ENCODE assay signal across 1 cellular context in the genomic region with DNA sequence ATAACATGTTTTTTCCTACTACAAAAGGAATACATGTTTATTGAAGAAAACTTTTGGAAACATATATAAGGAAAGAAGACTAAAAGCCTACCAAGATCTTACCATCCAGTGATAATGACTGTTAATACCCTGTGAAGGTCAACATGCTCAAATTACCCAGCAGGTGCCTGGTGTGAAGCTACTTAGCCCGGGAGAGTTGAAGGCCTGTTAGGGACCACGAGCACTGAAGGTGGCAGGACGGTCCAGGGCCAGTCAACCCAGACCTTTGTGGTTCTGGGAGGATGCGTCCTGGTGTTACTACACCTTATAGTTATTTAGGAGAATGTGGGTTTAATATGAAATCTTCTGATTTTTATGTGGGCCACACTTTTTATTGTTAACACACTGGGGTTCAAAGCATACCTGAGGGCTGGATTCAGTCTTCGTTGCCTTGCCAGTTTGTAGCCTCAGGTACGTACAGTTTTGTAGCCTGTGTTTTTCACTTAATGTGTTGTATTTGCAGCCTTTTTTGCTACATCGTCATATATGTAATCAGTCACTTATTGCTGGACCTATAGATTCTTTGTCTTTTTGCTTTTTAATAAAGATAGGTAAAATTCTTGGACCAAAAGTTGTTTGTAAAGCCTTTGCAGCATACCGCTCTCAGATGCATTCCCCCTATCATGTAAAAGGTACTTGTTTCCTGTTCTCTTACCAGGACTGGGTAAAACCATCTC.
TF ChIP-seq lines count a peak whose summit lies in the region.

No MANE protein-coding gene starts in this region.

TF ChIP-seq in SK-N-SH, 30 proteins besides CTCF, POLR2A, EP300 and RAD21:
- TF ChIP-seq, protein P1, sequence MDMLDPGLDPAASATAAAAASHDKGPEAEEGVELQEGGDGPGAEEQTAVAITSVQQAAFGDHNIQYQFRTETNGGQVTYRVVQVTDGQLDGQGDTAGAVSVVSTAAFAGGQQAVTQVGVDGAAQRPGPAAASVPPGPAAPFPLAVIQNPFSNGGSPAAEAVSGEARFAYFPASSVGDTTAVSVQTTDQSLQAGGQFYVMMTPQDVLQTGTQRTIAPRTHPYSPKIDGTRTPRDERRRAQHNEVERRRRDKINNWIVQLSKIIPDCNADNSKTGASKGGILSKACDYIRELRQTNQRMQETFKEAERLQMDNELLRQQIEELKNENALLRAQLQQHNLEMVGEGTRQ (IDR thresholded peaks at IDR 0.05; ENCODE audit: borderline replicate concordance, low read depth, low read length) = no peak
- TF ChIP-seq NFIC (IDR thresholded peaks at IDR 0.05; ENCODE audit: borderline replicate concordance) (no peak), FOSL2 (IDR thresholded peaks at IDR 0.05; ENCODE audit: borderline replicate concordance, low read depth) (no peak), RXRA (IDR thresholded peaks at IDR 0.05; ENCODE audit: borderline replicate concordance, low read depth) (no peak), JUND (IDR thresholded peaks at IDR 0.05) (no peak), TEAD4 (IDR thresholded peaks at IDR 0.05; ENCODE audit: borderline replicate concordance, insufficient read depth) (no peak), CHD2 (IDR thresholded peaks at IDR 0.05; ENCODE audit: low read length, partially characterized antibody) (no peak), MXI1 (IDR thresholded peaks at IDR 0.05; ENCODE audit: low read depth, low read length) (no peak), POLR2AphosphoS5 (IDR thresholded peaks at IDR 0.05; ENCODE audit: low read depth, low read length) (no peak), SIN3A (IDR thresholded peaks at IDR 0.05; ENCODE audit: borderline replicate concordance, low read depth, low read length) (no peak), EZH2phosphoT487 (IDR thresholded peaks at IDR 0.05; ENCODE audit: borderline replicate concordance, low read depth) (no peak)
- TF ChIP-seq, protein P2, sequence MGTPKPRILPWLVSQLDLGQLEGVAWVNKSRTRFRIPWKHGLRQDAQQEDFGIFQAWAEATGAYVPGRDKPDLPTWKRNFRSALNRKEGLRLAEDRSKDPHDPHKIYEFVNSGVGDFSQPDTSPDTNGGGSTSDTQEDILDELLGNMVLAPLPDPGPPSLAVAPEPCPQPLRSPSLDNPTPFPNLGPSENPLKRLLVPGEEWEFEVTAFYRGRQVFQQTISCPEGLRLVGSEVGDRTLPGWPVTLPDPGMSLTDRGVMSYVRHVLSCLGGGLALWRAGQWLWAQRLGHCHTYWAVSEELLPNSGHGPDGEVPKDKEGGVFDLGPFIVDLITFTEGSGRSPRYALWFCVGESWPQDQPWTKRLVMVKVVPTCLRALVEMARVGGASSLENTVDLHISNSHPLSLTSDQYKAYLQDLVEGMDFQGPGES (IDR thresholded peaks at IDR 0.05; ENCODE audit: low read depth, low read length) = no peak
